ENCODE assay signal across 1 cellular context in the genomic region with DNA sequence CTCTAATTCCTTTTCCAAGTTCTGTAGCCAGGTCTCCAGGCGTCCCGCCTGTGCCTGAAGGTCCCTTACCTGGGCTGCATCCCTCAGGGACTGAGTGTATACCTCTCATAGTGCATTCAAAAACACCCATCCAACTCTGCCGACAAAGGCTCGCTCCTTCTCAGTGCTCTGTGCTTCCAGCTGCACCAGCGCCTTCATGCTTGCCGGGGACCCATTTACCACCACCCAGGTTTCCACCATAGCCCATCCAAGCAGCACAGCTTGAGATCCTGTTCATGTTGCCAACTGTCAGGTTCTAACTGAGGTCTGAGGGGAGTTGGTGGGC.
TF ChIP-seq lines count a peak whose summit lies in the region.

No MANE protein-coding gene starts in this region.

TF ChIP-seq in HepG2, 621 proteins besides CTCF, POLR2A, EP300 and RAD21:
- TF ChIP-seq ZC3H13 (CRISPR knock-in tag; IDR thresholded peaks at IDR 0.05) = no peak
- TF ChIP-seq ZNF513 (CRISPR knock-in tag; conservative IDR thresholded peaks at IDR 0.05) = no peak
- no peak for TF ChIP-seq CBX1 (IDR thresholded peaks at IDR 0.05; ENCODE audit: low read depth)
- TF ChIP-seq MXD1 (CRISPR knock-in tag; IDR thresholded peaks at IDR 0.05) = no peak
- TF ChIP-seq ZNF136 (CRISPR knock-in tag; IDR thresholded peaks at IDR 0.05; ENCODE audit: low read depth) = no peak
- TF ChIP-seq ZSCAN5A (CRISPR knock-in tag; IDR thresholded peaks at IDR 0.05; ENCODE audit: borderline replicate concordance) = no peak
- TF ChIP-seq, protein P1, sequence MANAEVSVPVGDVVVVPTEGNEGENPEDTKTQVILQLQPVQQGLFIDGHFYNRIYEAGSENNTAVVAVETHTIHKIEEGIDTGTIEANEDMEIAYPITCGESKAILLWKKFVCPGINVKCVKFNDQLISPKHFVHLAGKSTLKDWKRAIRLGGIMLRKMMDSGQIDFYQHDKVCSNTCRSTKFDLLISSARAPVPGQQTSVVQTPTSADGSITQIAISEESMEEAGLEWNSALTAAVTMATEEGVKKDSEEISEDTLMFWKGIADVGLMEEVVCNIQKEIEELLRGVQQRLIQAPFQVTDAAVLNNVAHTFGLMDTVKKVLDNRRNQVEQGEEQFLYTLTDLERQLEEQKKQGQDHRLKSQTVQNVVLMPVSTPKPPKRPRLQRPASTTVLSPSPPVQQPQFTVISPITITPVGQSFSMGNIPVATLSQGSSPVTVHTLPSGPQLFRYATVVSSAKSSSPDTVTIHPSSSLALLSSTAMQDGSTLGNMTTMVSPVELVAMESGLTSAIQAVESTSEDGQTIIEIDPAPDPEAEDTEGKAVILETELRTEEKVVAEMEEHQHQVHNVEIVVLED (CRISPR knock-in tag; IDR thresholded peaks at IDR 0.05; ENCODE audit: borderline replicate concordance) = no peak
- TF ChIP-seq RFXAP (CRISPR knock-in tag; IDR thresholded peaks at IDR 0.05; ENCODE audit: borderline replicate concordance) = no peak
- TF ChIP-seq, protein P2, sequence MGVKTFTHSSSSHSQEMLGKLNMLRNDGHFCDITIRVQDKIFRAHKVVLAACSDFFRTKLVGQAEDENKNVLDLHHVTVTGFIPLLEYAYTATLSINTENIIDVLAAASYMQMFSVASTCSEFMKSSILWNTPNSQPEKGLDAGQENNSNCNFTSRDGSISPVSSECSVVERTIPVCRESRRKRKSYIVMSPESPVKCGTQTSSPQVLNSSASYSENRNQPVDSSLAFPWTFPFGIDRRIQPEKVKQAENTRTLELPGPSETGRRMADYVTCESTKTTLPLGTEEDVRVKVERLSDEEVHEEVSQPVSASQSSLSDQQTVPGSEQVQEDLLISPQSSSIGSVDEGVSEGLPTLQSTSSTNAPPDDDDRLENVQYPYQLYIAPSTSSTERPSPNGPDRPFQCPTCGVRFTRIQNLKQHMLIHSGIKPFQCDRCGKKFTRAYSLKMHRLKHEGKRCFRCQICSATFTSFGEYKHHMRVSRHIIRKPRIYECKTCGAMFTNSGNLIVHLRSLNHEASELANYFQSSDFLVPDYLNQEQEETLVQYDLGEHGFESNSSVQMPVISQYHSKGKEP (CRISPR knock-in tag; IDR thresholded peaks at IDR 0.05) = no peak
